1 cellular context compared by ENCODE assay signal in the genomic region with DNA sequence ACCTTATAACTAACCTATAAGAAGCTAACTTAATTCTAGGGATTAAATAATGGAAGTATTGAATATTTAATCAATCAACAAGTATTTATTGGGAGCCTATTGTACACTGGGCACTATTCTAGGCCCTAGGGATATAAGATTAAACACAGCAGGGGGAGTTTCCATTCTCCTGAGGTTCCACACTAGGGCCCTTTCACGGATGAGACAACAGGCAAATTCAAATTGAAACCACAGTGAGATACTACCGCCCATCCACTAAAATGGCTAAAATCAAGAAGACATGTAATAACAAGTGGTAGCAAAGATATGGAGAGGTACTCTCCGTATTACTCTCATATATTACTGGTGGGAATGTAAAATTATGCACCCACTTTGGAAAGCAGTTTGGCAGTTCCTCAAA.
TF ChIP-seq lines count a peak whose summit lies in the region.

No MANE protein-coding gene starts in this region.

TF ChIP-seq in GM12878, 131 proteins besides CTCF, POLR2A, EP300 and RAD21 (continued from another document):
- TF ChIP-seq, protein P1, sequence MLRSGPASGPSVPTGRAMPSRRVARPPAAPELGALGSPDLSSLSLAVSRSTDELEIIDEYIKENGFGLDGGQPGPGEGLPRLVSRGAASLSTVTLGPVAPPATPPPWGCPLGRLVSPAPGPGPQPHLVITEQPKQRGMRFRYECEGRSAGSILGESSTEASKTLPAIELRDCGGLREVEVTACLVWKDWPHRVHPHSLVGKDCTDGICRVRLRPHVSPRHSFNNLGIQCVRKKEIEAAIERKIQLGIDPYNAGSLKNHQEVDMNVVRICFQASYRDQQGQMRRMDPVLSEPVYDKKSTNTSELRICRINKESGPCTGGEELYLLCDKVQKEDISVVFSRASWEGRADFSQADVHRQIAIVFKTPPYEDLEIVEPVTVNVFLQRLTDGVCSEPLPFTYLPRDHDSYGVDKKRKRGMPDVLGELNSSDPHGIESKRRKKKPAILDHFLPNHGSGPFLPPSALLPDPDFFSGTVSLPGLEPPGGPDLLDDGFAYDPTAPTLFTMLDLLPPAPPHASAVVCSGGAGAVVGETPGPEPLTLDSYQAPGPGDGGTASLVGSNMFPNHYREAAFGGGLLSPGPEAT (IDR thresholded peaks at IDR 0.05; ENCODE audit: low read depth) = peak; percentile 68; the same call in 1 of the 2 replicates
- TF ChIP-seq SMARCA5 (IDR thresholded peaks at IDR 0.05) (0 out of 2 replicates have a peak, but pooled peaks have one; percentile 43), NFXL1 (IDR thresholded peaks at IDR 0.05; ENCODE audit: borderline replicate concordance) (no peak), WRNIP1 (IDR thresholded peaks at IDR 0.05; ENCODE audit: borderline replicate concordance, low read depth, low read length) (no peak), PAX5 (IDR thresholded peaks at IDR 0.05; ENCODE audit: borderline replicate concordance, low read depth, low read length) (0 out of 2 replicates have a peak, but pooled peaks have one; percentile 10), RUNX3 (IDR thresholded peaks at IDR 0.05; ENCODE audit: low read length) (peak; percentile 50; the same call in 1 of the 2 replicates), IKZF1 (conservative IDR thresholded peaks at IDR 0.05) (peak; percentile 61), POLR2AphosphoS2 (IDR thresholded peaks at IDR 0.05; ENCODE audit: low read depth, low read length) (no peak), RFX5 (IDR thresholded peaks at IDR 0.05; ENCODE audit: low read depth, low read length) (no peak), POU2F2 (IDR thresholded peaks at IDR 0.05; ENCODE audit: borderline replicate concordance, low read depth, low read length) (no peak)
- TF ChIP-seq, protein P2, sequence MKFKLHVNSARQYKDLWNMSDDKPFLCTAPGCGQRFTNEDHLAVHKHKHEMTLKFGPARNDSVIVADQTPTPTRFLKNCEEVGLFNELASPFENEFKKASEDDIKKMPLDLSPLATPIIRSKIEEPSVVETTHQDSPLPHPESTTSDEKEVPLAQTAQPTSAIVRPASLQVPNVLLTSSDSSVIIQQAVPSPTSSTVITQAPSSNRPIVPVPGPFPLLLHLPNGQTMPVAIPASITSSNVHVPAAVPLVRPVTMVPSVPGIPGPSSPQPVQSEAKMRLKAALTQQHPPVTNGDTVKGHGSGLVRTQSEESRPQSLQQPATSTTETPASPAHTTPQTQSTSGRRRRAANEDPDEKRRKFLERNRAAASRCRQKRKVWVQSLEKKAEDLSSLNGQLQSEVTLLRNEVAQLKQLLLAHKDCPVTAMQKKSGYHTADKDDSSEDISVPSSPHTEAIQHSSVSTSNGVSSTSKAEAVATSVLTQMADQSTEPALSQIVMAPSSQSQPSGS (IDR thresholded peaks at IDR 0.05; ENCODE audit: low read length) = no peak
